In the genomic region with DNA sequence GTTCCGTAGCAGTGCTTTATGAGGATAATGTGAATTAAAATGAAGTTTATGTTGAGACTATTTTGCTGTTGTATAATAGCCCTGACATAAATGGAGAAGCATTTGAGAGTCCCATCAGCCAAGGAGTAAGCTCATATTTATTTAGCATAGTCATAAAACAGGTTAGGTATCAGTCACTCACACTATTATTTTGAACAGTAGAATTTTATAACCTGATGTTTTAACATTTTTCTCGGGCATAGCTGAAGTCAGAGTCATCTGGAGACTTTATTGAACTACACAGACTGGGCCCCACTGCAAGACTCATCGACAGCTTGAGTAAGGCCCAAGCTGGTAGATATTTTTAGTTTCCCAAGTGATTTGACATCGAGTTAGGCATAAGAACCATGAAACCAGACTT, we compare ENCODE assay signal across 34 cellular contexts.
DNase-seq lines count a peak whose midpoint lies in the region; ATAC-seq and TF ChIP-seq lines count a peak whose summit lies in the region.
"Had no signal": no experiment of that assay in that cellular context is flagged by ENCODE, and none has a peak within 500 bp of the region (broad histone marks: within the 10 kb centered on the region; RNA-seq: fewer than 3 reads in every experiment).

No MANE protein-coding gene starts in this region.

- no peaks in the 10 kb centered on the region for H3K36me3 ChIP-seq in ACC112 (ENCODE audit: insufficient read depth, low read length)
- H3K36me3 ChIP-seq: colonic mucosa, neural progenitor cell, prostate gland, sigmoid colon had no signal

- H2AFZ ChIP-seq in ACC112 (ENCODE audit: low read length, unreplicated experiment): peak overlapping the region; percentile 56
- H2AFZ ChIP-seq: hepatocyte had no signal

- DNase-seq in GM03348 (ENCODE audit: low spot score) (peak; percentile 54), RWPE1 (ENCODE audit: low spot score) (peak; percentile 26), foreskin fibroblast (peak; percentile 40 to 41), NCI-H146 treated with DMSO at 0.1 percent for 48 hours (lab: John Stamatoyannopoulos, UW; ENCODE audit: unreplicated experiment) (no peak), kidney tubule cell (ENCODE audit: low spot score) (no peak), AML-193 (lab: John Stamatoyannopoulos, UW) (no peak)
- DNase-seq: 8988T; activated CD4-positive, alpha-beta memory T cell treated with anti-CD3 and anti-CD28 coated beads for 36 hours; activated CD4-positive, CD25-positive, alpha-beta regulatory T cell; activated CD8-positive, alpha-beta memory T cell treated with anti-CD3 and anti-CD28 coated beads, Interleukin-2, amount 50 U/mL, for 4 hours; activated naive CD4-positive, alpha-beta T cell treated with anti-CD3 and anti-CD28 coated beads for 36 hours; colonic mucosa; COR-L47; DMS53; effector memory CD4-positive, alpha-beta T cell; mesenchymal stem cell; MV-4-11; NCI-H1694; NCI-H526; SIG-M5; sigmoid colon; stimulated activated naive CD4-positive, alpha-beta T cell treated with Interleukin-2 at 50 U/mL for 16 hours; SW 1271; T1000; testis had no signal

- TF ChIP-seq CTCF in RWPE1 (conservative IDR thresholded peaks at IDR 0.05; ENCODE audit: low read depth) (no peak), foreskin fibroblast (IDR thresholded peaks at IDR 0.05; ENCODE audit: low read depth, low read length) (no peak)

- H3K4me1 ChIP-seq in ACC112 (ENCODE audit: control insufficient read depth, insufficient read depth, low read length, unreplicated experiment): no peaks in the 10 kb centered on the region
- H3K4me1 ChIP-seq: colonic mucosa, prostate gland, sigmoid colon, testis had no signal

- POLR2A ChIA-PET in RWPE1 (lab: Yijun Ruan, JAX; ENCODE audit: low non-redundant PET): no interaction called here

- no peaks in the 10 kb centered on the region for H3K79me2 ChIP-seq in ACC112 (ENCODE audit: control insufficient read depth, insufficient read depth, low read length, unreplicated experiment)
- H3K79me2 ChIP-seq: hepatocyte had no signal

- no peaks in the 10 kb centered on the region for H3K27me3 ChIP-seq in ACC112 (ENCODE audit: insufficient read depth, low read length)
- H3K27me3 ChIP-seq: BLaER1 treated with 17β-estradiol and CSF1 and Interleukin-3, amounts not matched to agents 10 nM and 100 nM; colonic mucosa; hepatocyte; neural progenitor cell; sigmoid colon; testis had no signal

- CTCF ChIA-PET in RWPE1 (lab: Yijun Ruan, JAX): interaction anchor here (1.0 kb wide), 1 partner anchor 21 kb away, joined by 3 read pairs; no protein-coding TSS in a partner anchor

- no peak for ATAC-seq in GM18909 (IDR thresholded peaks at IDR 0.05; ENCODE audit: poor library complexity, unreplicated experiment)
- ATAC-seq: HCT116, left lobe of liver, Panc1 had no signal

- H3K4me3 ChIP-seq in ACC112 (ENCODE audit: low read depth, low read length) (no peak overlapping the region), foreskin fibroblast (ENCODE audit: low read depth in 1 of 2, low read length in 2 of 2) (no peak overlapping the region)
- H3K4me3 ChIP-seq: BLaER1 treated with 17β-estradiol and CSF1 and Interleukin-3, amounts not matched to agents 10 nM and 100 nM; colonic mucosa; hepatocyte; neural progenitor cell; prostate gland; sigmoid colon; testis had no signal

- H3K27ac ChIP-seq in ACC112 (ENCODE audit: low read depth, low read length) (no peak overlapping the region), RWPE1 (no peak overlapping the region)
- H3K27ac ChIP-seq: BLaER1 treated with 17β-estradiol and CSF1 and Interleukin-3, amounts not matched to agents 10 nM and 100 nM; colonic mucosa; hepatocyte; neural progenitor cell; prostate gland; sigmoid colon; testis had no signal

Comparison
In these comparisons a context has a peak if more than half of its experiments do, and no peak if none do; other contexts are left out.
1. DNase-seq: peak in GM03348 (single experiment), RWPE1 (single experiment) and foreskin fibroblast (2 of 2); none in NCI-H146 treated with DMSO at 0.1 percent for 48 hours (single experiment), kidney tubule cell (single experiment) and AML-193 (0 of 2).